1 cellular context compared by ENCODE assay signal in the genomic region with DNA sequence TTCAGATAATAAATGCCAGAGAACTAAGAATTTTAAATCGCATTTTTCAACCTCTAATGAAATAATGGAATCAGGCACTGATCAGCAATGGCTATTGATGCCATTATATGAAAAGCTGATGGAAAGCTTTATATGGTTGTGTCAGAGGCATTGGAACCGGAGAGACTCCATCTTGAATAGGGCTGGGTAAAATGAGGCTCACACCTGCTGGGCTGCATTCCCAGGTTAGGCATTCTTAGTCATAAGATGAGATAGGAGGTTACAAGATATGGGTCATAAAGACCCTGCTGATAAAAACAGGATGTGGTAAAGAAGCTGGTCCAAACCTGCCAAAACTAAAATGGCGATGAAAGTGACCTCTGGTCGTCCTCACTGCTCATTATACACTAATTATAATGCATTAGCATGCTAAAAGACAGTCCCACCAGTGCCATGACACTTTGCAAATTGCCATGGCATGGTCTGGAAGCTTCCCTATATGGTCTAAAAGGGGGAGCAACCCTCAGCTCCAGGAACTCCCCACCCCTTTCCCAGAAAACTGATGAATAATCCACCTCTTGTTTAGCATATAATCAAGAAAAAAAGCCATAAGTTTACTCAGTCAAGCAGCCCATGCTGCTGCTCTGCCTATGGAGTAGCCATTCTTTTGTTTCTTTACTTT.
TF ChIP-seq lines count a peak whose summit lies in the region.

No MANE protein-coding gene starts in this region.

TF ChIP-seq in K562, 482 proteins besides CTCF, POLR2A, EP300 and RAD21 (continued from another document):
- TF ChIP-seq FUS (optimal IDR thresholded peaks at IDR 0.05; ENCODE audit: low read depth, low read length) (no peak), FOXJ3 (CRISPR knock-in tag; IDR thresholded peaks at IDR 0.05) (no peak), ZNF584 (CRISPR knock-in tag; IDR thresholded peaks at IDR 0.05; ENCODE audit: low read depth) (peak; percentile 98), NR2C2 (CRISPR knock-in tag; IDR thresholded peaks at IDR 0.05) (no peak), NR2C2 (tag; IDR thresholded peaks at IDR 0.05) (peak; percentile 68; the same call in 1 of the 2 replicates), DPF2 (IDR thresholded peaks at IDR 0.05) (peak; percentile 43; the same call in 1 of the 2 replicates), STAT5A (IDR thresholded peaks at IDR 0.05; ENCODE audit: borderline replicate concordance, low read length) (peak; percentile 58; the same call in 1 of the 2 replicates), EZH2 (IDR thresholded peaks at IDR 0.05; ENCODE audit: borderline replicate concordance, low read depth, low read length) (no peak), ZNF644 (tag; IDR thresholded peaks at IDR 0.05; ENCODE audit: low read depth) (peak; percentile 93), ZNF79 (CRISPR knock-in tag; IDR thresholded peaks at IDR 0.05; ENCODE audit: low read depth) (peak; percentile 90), ERF (CRISPR knock-in tag; IDR thresholded peaks at IDR 0.05) (peak; percentile 98), SMAD3 (CRISPR knock-in tag; conservative IDR thresholded peaks at IDR 0.05) (peak; percentile 97), KLF10 (CRISPR knock-in tag; IDR thresholded peaks at IDR 0.05) (peak; percentile 44; the same call in 1 of the 2 replicates)
- TF ChIP-seq, protein P1, sequence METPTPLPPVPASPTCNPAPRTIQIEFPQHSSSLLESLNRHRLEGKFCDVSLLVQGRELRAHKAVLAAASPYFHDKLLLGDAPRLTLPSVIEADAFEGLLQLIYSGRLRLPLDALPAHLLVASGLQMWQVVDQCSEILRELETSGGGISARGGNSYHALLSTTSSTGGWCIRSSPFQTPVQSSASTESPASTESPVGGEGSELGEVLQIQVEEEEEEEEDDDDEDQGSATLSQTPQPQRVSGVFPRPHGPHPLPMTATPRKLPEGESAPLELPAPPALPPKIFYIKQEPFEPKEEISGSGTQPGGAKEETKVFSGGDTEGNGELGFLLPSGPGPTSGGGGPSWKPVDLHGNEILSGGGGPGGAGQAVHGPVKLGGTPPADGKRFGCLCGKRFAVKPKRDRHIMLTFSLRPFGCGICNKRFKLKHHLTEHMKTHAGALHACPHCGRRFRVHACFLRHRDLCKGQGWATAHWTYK (CRISPR knock-in tag; IDR thresholded peaks at IDR 0.05) = peak; percentile 98
- TF ChIP-seq, protein P2, sequence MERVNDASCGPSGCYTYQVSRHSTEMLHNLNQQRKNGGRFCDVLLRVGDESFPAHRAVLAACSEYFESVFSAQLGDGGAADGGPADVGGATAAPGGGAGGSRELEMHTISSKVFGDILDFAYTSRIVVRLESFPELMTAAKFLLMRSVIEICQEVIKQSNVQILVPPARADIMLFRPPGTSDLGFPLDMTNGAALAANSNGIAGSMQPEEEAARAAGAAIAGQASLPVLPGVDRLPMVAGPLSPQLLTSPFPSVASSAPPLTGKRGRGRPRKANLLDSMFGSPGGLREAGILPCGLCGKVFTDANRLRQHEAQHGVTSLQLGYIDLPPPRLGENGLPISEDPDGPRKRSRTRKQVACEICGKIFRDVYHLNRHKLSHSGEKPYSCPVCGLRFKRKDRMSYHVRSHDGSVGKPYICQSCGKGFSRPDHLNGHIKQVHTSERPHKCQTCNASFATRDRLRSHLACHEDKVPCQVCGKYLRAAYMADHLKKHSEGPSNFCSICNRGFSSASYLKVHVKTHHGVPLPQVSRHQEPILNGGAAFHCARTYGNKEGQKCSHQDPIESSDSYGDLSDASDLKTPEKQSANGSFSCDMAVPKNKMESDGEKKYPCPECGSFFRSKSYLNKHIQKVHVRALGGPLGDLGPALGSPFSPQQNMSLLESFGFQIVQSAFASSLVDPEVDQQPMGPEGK (CRISPR knock-in tag; IDR thresholded peaks at IDR 0.05; ENCODE audit: borderline replicate concordance) = peak; percentile 82; the same call in 1 of the 2 replicates
